ENCODE assay signal across 24 cellular contexts in the genomic region with DNA sequence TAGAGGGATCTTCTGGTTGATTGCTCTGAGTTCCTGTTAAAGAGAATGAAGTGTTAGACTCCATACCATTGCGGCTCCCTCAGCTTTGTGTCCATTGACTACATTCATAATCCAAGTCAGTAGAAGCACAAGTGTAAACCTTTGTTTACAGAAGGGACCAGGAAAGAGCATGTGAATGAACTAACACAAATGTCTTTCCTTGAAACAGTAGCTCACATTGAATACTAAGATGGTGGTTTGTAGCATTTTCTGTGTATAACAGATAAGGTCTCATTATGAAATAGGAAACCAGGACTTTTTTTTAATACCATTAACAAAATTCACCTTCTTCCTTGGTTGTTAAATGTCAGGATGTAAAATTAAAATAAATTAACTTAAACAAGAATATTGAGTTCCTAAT. TPM values are rescaled to one million over a fixed set of nuclear protein-coding genes. Genes with fewer than 3 reads are reported as not detected.
DNase-seq lines count a peak whose midpoint lies in the region; ATAC-seq, FAIRE-seq and TF ChIP-seq lines count a peak whose summit lies in the region.
"Had no signal": no experiment of that assay in that cellular context is flagged by ENCODE, and none has a peak within 500 bp of the region (broad histone marks: within the 10 kb centered on the region; RNA-seq: fewer than 3 reads in every experiment).

No MANE protein-coding gene starts in this region.

- DNase-seq in NCI-H69 (lab: John Stamatoyannopoulos, UW): peak; percentile 33
- no peak for DNase-seq in astrocyte (ENCODE audit: low read depth)
- no peak for DNase-seq in GF-D8 (lab: John Stamatoyannopoulos, UW)
- no peak for DNase-seq in BE2C
- DNase-seq in left lung: no peak
- DNase-seq: Calu3; CD8-positive, alpha-beta T cell; DMS53; EL; H7; NCI-H1436 treated with DMSO at 0.1 percent for 48 hours; NCI-H2029 treated with DMSO at 0.1 percent for 48 hours; NCI-H510A treated with DMSO at 0.1 percent for 48 hours; NCI-H82; RPMI8226; SHP77 treated with DMSO at 0.1 percent for 48 hours had no signal

- peaks cover 11% of the 10 kb centered on the region for H4K20me1 ChIP-seq in astrocyte (ENCODE audit: insufficient read depth, low read length)

- H3K9ac ChIP-seq in astrocyte (ENCODE audit: low read length): no peak overlapping the region
- H3K9ac ChIP-seq: BLaER1, KMS-11 had no signal

- H3K4me3 Mint-ChIP-seq in astrocyte (ENCODE audit: unreplicated experiment): no peak overlapping the region
- H3K4me3 Mint-ChIP-seq: CD8-positive, alpha-beta T cell had no signal

- H3K4me1 ChIP-seq in astrocyte (ENCODE audit: insufficient read depth, low read length) (no peaks in the 10 kb centered on the region), neutrophil (ENCODE audit: control insufficient read depth in 1 of 2, insufficient read depth in 1 of 2, low read depth in 1 of 2, low read length in 1 of 2) (peaks cover 17 to 27% of the 10 kb centered on the region in 2 experiments), BE2C (peaks cover 7% of the 10 kb centered on the region), left lung (peaks cover 0 to 5% of the 10 kb centered on the region in 2 donors)
- H3K4me1 ChIP-seq: BLaER1 had no signal

- H3K27ac Mint-ChIP-seq in astrocyte (ENCODE audit: unreplicated experiment): no peak overlapping the region
- H3K27ac Mint-ChIP-seq: CD8-positive, alpha-beta T cell had no signal

- ATAC-seq in GM18498 (IDR thresholded peaks at IDR 0.05; ENCODE audit: unreplicated experiment) (no peak), left lung (no peak)
- ATAC-seq: CD8-positive, alpha-beta T cell; HepG2 had no signal

- no peaks in the 10 kb centered on the region for H3K36me3 Mint-ChIP-seq in astrocyte (ENCODE audit: low read depth, unreplicated experiment)

- H3K79me2 ChIP-seq in astrocyte (ENCODE audit: insufficient read depth, low read length): peaks cover 64% of the 10 kb centered on the region

- intact Hi-C loops in left lung (cut with DNase I): no loop called here

- H3K9me3 ChIP-seq in astrocyte (ENCODE audit: insufficient read depth, low read depth, low read length) (no peaks in the 10 kb centered on the region), neutrophil (no peaks in the 10 kb centered on the region), BE2C (no peaks in the 10 kb centered on the region), left lung (no peaks in the 10 kb centered on the region)
- H3K9me3 ChIP-seq: BLaER1 had no signal

- H3K27me3 ChIP-seq in astrocyte (ENCODE audit: insufficient read depth, low read length): no peaks in the 10 kb centered on the region
- H3K27me3 ChIP-seq in neutrophil: no peaks in the 10 kb centered on the region
- H3K27me3 ChIP-seq in BE2C: no peaks in the 10 kb centered on the region
- no peaks in the 10 kb centered on the region for H3K27me3 ChIP-seq in left lung
- H3K27me3 ChIP-seq: BLaER1 had no signal

- no peak overlapping the region for H2AFZ ChIP-seq in astrocyte (ENCODE audit: low read depth, low read length)

- H3K27ac ChIP-seq in astrocyte (ENCODE audit: low read depth, low read length): no peak overlapping the region
- peak overlapping the region; percentile 55 for H3K27ac ChIP-seq in neutrophil
- H3K27ac ChIP-seq in left lung: no peak overlapping the region
- H3K27ac ChIP-seq: BLaER1, KMS-11 had no signal

- H3K27me3 Mint-ChIP-seq in astrocyte (ENCODE audit: low read depth, unreplicated experiment): no peaks in the 10 kb centered on the region

- no peaks in the 10 kb centered on the region for H3K9me3 Mint-ChIP-seq in astrocyte (ENCODE audit: unreplicated experiment)
- H3K9me3 Mint-ChIP-seq: CD8-positive, alpha-beta T cell had no signal

- H3K4me1 Mint-ChIP-seq in astrocyte (ENCODE audit: low read depth, unreplicated experiment): peaks cover 20% of the 10 kb centered on the region

- H3K4me3 ChIP-seq in astrocyte (ENCODE audit: insufficient read depth, low read depth, low read length): no peak overlapping the region
- no peak overlapping the region for H3K4me3 ChIP-seq in neutrophil (ENCODE audit: low read depth in 1 of 2, low read length in 1 of 2)
- H3K4me3 ChIP-seq in BE2C (ENCODE audit: low read depth, low read length): no peak overlapping the region
- H3K4me3 ChIP-seq in left lung: no peak overlapping the region
- H3K4me3 ChIP-seq: BLaER1 had no signal

- H3K36me3 ChIP-seq in astrocyte (ENCODE audit: insufficient read depth, low read length) (no peaks in the 10 kb centered on the region), neutrophil (peaks cover 28% of the 10 kb centered on the region), BE2C (peaks cover 37% of the 10 kb centered on the region), left lung (peaks cover 0 to 6% of the 10 kb centered on the region in 2 donors)
- H3K36me3 ChIP-seq: BLaER1 had no signal

- H3K4me2 ChIP-seq in astrocyte (ENCODE audit: low read length): no peak overlapping the region
- H3K4me2 ChIP-seq: BLaER1, KMS-11 had no signal

- TF ChIP-seq CTCF in astrocyte (IDR thresholded peaks at IDR 0.05; ENCODE audit: insufficient read depth, low read depth, low read length) (no peak), neutrophil (IDR thresholded peaks at IDR 0.05) (no peak), BE2C (IDR thresholded peaks at IDR 0.05; ENCODE audit: low read depth, low read length) (no peak), left lung (IDR thresholded peaks at IDR 0.05) (no peak)

- FAIRE-seq in G401.6 (lab: Jason Lieb, UNC): peak; percentile 48
- FAIRE-seq in astrocyte (lab: Jason Lieb, UNC): peak; percentile 58
- FAIRE-seq: A204.1, GM12892, HepG2 had no signal

RNA-seq across cellular contexts. Expression of gene STXBP5, which starts 8.4 kb away (rescaled TPM):
- total RNA-seq in astrocyte (21.8 and 25.7 TPM in 2 replicates), left lung (10 to 100 TPM; 17.0 to 27.7 TPM)
- 30.3 TPM for polyA plus RNA-seq in BE2C (2012; ENCODE audit: insufficient read depth, insufficient read length, low read depth)
